In the genomic region with DNA sequence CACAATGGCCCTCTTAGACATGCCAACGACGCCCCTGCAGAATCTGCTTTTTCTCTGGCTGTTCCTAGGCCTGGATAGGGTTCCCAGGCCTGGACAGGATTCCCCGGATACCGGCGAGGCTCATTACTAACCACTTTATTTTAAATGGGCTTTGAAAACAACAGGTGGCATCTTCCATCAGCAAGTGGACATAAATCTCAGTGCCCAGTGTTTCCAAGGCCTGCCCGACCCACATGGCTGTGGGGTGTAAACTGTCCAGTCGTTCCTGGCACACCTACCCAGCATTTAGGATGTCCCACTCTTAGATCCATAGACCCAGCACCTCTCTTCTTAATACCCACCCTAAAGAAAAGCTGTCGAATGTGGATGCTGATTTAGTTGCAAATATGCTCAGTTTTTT, we compare ENCODE assay signal across 8 cellular contexts. TPM values are rescaled to one million over a fixed set of nuclear protein-coding genes. Genes with fewer than 3 reads are reported as not detected.
DNase-seq lines count a peak whose midpoint lies in the region; ATAC-seq and TF ChIP-seq lines count a peak whose summit lies in the region.

No MANE protein-coding gene starts in this region.

- H3K36me3 ChIP-seq in Loucy (ENCODE audit: insufficient read depth, low read length) (no peaks in the 10 kb centered on the region), muscle layer of duodenum (ENCODE audit: control insufficient read depth in 1 of 2, insufficient read depth in 2 of 2, low read length in 2 of 2) (no peaks in the 10 kb centered on the region)

- no peaks in the 10 kb centered on the region for H3K9me2 ChIP-seq in Loucy (replicated peaks; ENCODE audit: low read depth, low read length)

- peak overlapping the region; percentile 68 for H3K9ac ChIP-seq in Loucy (ENCODE audit: low read depth, low read length, poor library complexity, severe bottlenecking)

- no peaks in the 10 kb centered on the region for H3K9me3 ChIP-seq in Loucy (ENCODE audit: insufficient read depth, low read depth, low read length)
- H3K9me3 ChIP-seq in muscle layer of duodenum (ENCODE audit: control insufficient read depth in 1 of 2, low read length in 2 of 2), result no peaks in the 10 kb centered on the region

- H3K4me3 ChIP-seq in AG04449 (ENCODE audit: low read depth, low read length), result peak overlapping the region; percentile 70
- H3K4me3 ChIP-seq in Loucy (ENCODE audit: low read length, poor library complexity, severe bottlenecking), result peak overlapping the region; percentile 73
- H3K4me3 ChIP-seq in cardiac fibroblast (replicated peaks in 1 of 2; ENCODE audit: low read depth in 2 of 2, low read length in 2 of 2), result peak overlapping the region; percentile 62 to 74
- H3K4me3 ChIP-seq in muscle layer of duodenum (ENCODE audit: low read depth in 1 of 2, low read length in 2 of 2), result peak overlapping the region; percentile 87 to 88

- H3K27me3 ChIP-seq in Loucy (ENCODE audit: insufficient read depth, low read length, poor library complexity, severe bottlenecking), result no peaks in the 10 kb centered on the region
- H3K27me3 ChIP-seq in muscle layer of duodenum (ENCODE audit: low read depth, low read length), result no peaks in the 10 kb centered on the region

- H2AFZ ChIP-seq in Loucy (ENCODE audit: low read length), result no peak overlapping the region

- ATAC-seq in GM18517 (IDR thresholded peaks at IDR 0.05; ENCODE audit: unreplicated experiment) (no peak), HG02798 (IDR thresholded peaks at IDR 0.05; ENCODE audit: poor library complexity, unreplicated experiment) (no peak)

- POLR2A ChIA-PET in AG04449 (lab: Yijun Ruan, JAX), result no interaction called here

- peak overlapping the region; percentile 69 for H3K4me2 ChIP-seq in Loucy (ENCODE audit: low read depth, low read length, poor library complexity, severe bottlenecking)

- peak overlapping the region; percentile 56 for H3K27ac ChIP-seq in muscle layer of duodenum (ENCODE audit: low read length)

- DNase-seq in AG04449 (ENCODE audit: low read depth, low spot score) (no peak), cardiac fibroblast (ENCODE audit: low read depth in 2 of 2) (no peak), SK-N-DZ (ENCODE audit: low spot score) (no peak), foreskin melanocyte (no peak)

- H3K4me1 ChIP-seq in Loucy (ENCODE audit: insufficient read depth, low read length, poor library complexity, severe bottlenecking) (no peaks in the 10 kb centered on the region), muscle layer of duodenum (ENCODE audit: control insufficient read depth in 1 of 2, insufficient read depth in 2 of 2, low read length in 2 of 2) (peaks cover 0 to 13% of the 10 kb centered on the region in 2 donors)

- H3K79me2 ChIP-seq in Loucy (ENCODE audit: insufficient read depth, low read length), result no peaks in the 10 kb centered on the region

- H4K20me1 ChIP-seq in Loucy (ENCODE audit: insufficient read depth, low read length, poor library complexity, severe bottlenecking), result no peaks in the 10 kb centered on the region

- no peak for TF ChIP-seq CTCF in AG04449 (IDR thresholded peaks at IDR 0.05; ENCODE audit: insufficient read depth, low read length, missing control alignments)
- TF ChIP-seq CTCF in Loucy (conservative IDR thresholded peaks at IDR 0.05; ENCODE audit: low read length), result no peak
- no peak for TF ChIP-seq CTCF in cardiac fibroblast (IDR thresholded peaks at IDR 0.05; ENCODE audit: low read depth, low read length)

- CTCF ChIA-PET in AG04449 (lab: Yijun Ruan, JAX), result interaction anchor here (0.9 to 2.0 kb wide), 3 partner anchors 11 to 384 kb away, joined by 3 to 7 read pairs (median 5); no protein-coding TSS in a partner anchor

- no peaks in the 10 kb centered on the region for H3F3A ChIP-seq in Loucy (ENCODE audit: low read depth)

RNA-seq across cellular contexts. Expression of gene CMBL, which starts 0.9 kb away (rescaled TPM):
- polyA plus RNA-seq in SK-N-DZ (2014; cell fraction: cytosol; rRNA removed), result 2.3 and 3.7 TPM in 2 replicates
- 0.60 and 0.94 TPM in 2 replicates for polyA plus RNA-seq in SK-N-DZ (2014; cell fraction: nucleus; rRNA removed)

RNA-seq across cellular contexts. Expression of gene MARCHF6, which starts 46.7 kb away (rescaled TPM):
- polyA plus RNA-seq in SK-N-DZ (2014; cell fraction: cytosol; rRNA removed), result 83.8 and 85.0 TPM in 2 replicates
- 151 and 216 TPM in 2 replicates for polyA plus RNA-seq in SK-N-DZ (2014; cell fraction: nucleus; rRNA removed)

RNA-seq across cellular contexts. Expression of gene CCT5, which starts 56.7 kb away (rescaled TPM):
- polyA plus RNA-seq in SK-N-DZ (2014; cell fraction: cytosol; rRNA removed), result 610 and 847 TPM in 2 replicates
- polyA plus RNA-seq in SK-N-DZ (2014; cell fraction: nucleus; rRNA removed), result 349 and 654 TPM in 2 replicates

RNA-seq across cellular contexts. Expression of gene ATPSCKMT, which starts 57.1 kb away (rescaled TPM):
- polyA plus RNA-seq in SK-N-DZ (2014; cell fraction: cytosol; rRNA removed), result 38.4 and 40.3 TPM in 2 replicates
- polyA plus RNA-seq in SK-N-DZ (2014; cell fraction: nucleus; rRNA removed), result 24.7 and 26.5 TPM in 2 replicates
